26 cellular contexts compared by ENCODE assay signal in the genomic region with DNA sequence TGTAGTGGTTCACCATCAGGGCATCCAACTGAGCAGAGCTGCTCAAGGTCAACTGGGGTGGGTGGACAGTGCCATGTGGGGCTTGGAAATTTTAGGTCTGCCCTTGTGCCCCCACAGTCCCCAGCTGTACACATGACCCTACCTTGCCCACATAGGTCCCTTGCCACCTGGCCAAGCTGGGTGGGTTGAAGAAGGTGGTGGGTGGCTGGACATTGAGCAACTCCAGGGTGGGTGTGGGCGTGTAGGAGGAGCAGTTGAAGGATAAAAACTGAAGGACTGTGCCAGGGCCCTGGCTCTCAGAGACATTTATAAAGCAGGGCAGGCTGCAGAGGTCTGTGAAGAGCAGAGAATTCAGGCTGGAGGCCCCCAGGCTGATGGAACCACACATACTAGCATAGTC. TPM values are rescaled to one million over a fixed set of nuclear protein-coding genes. Genes with fewer than 3 reads are reported as not detected.
"Had no signal": no experiment of that assay in that cellular context is flagged by ENCODE, and none has a peak within 500 bp of the region (broad histone marks: within the 10 kb centered on the region; RNA-seq: fewer than 3 reads in every experiment).

No MANE protein-coding gene starts in this region.

- H3K27ac Mint-ChIP-seq: activated B cell treated with CpG ODN at 0.5 μM for 24 hours; activated CD4-positive, alpha-beta T cell treated with anti-CD3 and anti-CD28 coated beads, Interleukin-2, amount 10 ng/mL, durations not matched to agents 24 days and 14 days; activated CD8-positive, alpha-beta T cell treated with anti-CD3 and anti-CD28 coated beads for 36 hours; activated T-cell treated with anti-CD3 and anti-CD28 coated beads, Interleukin-2, amount 50 U/mL, for 24 hours; activated T-helper 2 cell treated with anti-CD3 and anti-CD28 coated beads, Interferon-gamma antibody, Interleukin-2, Interleukin-4, amounts not matched to agents 10 μg/mL and 5 μg/mL and 100 μg/mL, durations not matched to agents 14 hours and 24 hours and 36 hours; nephron progenitor cell; progenitor cell of endocrine pancreas; stimulated activated naive CD8-positive, alpha-beta T cell treated with anti-CD3 and anti-CD28 coated beads, Interleukin-15, Interleukin-2, amounts not matched to agents 100 ng/mL and 50 ng/mL, for 24 hours had no signal

- H3K27me3 Mint-ChIP-seq: activated B cell treated with CpG ODN at 0.5 μM for 24 hours had no signal

- H3K4me3 ChIP-seq: ascending aorta, gastrocnemius medialis, heart left ventricle, left lung, skin epidermis, transverse colon, uterus had no signal

- H3K27me3 ChIP-seq: ascending aorta, gastrocnemius medialis, heart left ventricle, left lung, transverse colon, uterus had no signal

- ATAC-seq: activated CD8-positive, alpha-beta T cell treated with anti-CD3 and anti-CD28 coated beads for 36 hours; gastrocnemius medialis; heart left ventricle; left lung had no signal

- H3K36me3 ChIP-seq: ascending aorta, gastrocnemius medialis, heart left ventricle, left lung, transverse colon, uterus had no signal

- H3K9me3 ChIP-seq: ascending aorta, gastrocnemius medialis, heart left ventricle, left lung, transverse colon, uterus had no signal

- H3K4me3 Mint-ChIP-seq: activated B cell treated with CpG ODN at 0.5 μM for 24 hours; activated CD4-positive, alpha-beta T cell treated with anti-CD3 and anti-CD28 coated beads, Interleukin-2, amount 10 ng/mL, durations not matched to agents 24 days and 14 days; activated CD8-positive, alpha-beta T cell treated with anti-CD3 and anti-CD28 coated beads for 36 hours; activated T-cell treated with anti-CD3 and anti-CD28 coated beads, Interleukin-2, amount 50 U/mL, for 24 hours; nephron progenitor cell; stimulated activated naive CD8-positive, alpha-beta T cell treated with anti-CD3 and anti-CD28 coated beads, Interleukin-15, Interleukin-2, amounts not matched to agents 100 ng/mL and 50 ng/mL, for 24 hours had no signal

- H3K9me3 Mint-ChIP-seq: activated B cell treated with CpG ODN at 0.5 μM for 24 hours; activated CD4-positive, alpha-beta T cell treated with anti-CD3 and anti-CD28 coated beads, Interleukin-2, amount 10 ng/mL, durations not matched to agents 24 days and 14 days; activated CD8-positive, alpha-beta T cell treated with anti-CD3 and anti-CD28 coated beads for 36 hours; activated T-cell treated with anti-CD3 and anti-CD28 coated beads, Interleukin-2, amount 50 U/mL, for 24 hours; activated T-helper 2 cell treated with anti-CD3 and anti-CD28 coated beads, Interferon-gamma antibody, Interleukin-2, Interleukin-4, amounts not matched to agents 10 μg/mL and 5 μg/mL and 100 μg/mL, durations not matched to agents 14 hours and 24 hours and 36 hours; nephron progenitor cell; stimulated activated naive CD8-positive, alpha-beta T cell treated with anti-CD3 and anti-CD28 coated beads, Interleukin-15, Interleukin-2, amounts not matched to agents 100 ng/mL and 50 ng/mL, for 24 hours had no signal

- DNase-seq: activated B cell treated with CpG ODN at 0.5 μM for 24 hours; activated CD4-positive, alpha-beta T cell treated with anti-CD3 and anti-CD28 coated beads, Interleukin-2, amount 10 ng/mL, durations not matched to agents 24 days and 14 days; activated CD8-positive, alpha-beta T cell treated with anti-CD3 and anti-CD28 coated beads for 36 hours; activated naive CD4-positive, alpha-beta T cell treated with Interleukin-2 at 50 U/mL for 16 hours; activated T-cell treated with anti-CD3 and anti-CD28 coated beads, Interleukin-2, amount 50 U/mL, for 24 hours; cerebellar nuclear complex; cortex of kidney; effector CD4-positive, alpha-beta T cell; nephron progenitor cell; occipital lobe; stimulated activated CD4-positive, alpha-beta T cell treated with anti-CD3 and anti-CD28 coated beads, Interleukin-15, amount 100 ng/mL, for 24 hours; stimulated activated CD4-positive, alpha-beta T cell treated with anti-CD3 and anti-CD28 coated beads, Interleukin-2, amount 100 ng/mL, for 48 hours; T-helper 9 cell; transverse colon; uterus had no signal

- H3K27ac ChIP-seq: gastrocnemius medialis, heart left ventricle, left lung, transverse colon, uterus had no signal

RNA-seq across cellular contexts. Expression of a gene that starts 0.6 kb away (rescaled TPM):
- total RNA-seq: activated B cell treated with CpG ODN at 0.5 μM for 24 hours; activated CD4-positive, alpha-beta T cell treated with anti-CD3 and anti-CD28 coated beads, Interleukin-2, amount 10 ng/mL, durations not matched to agents 24 days and 14 days; activated CD8-positive, alpha-beta T cell treated with anti-CD3 and anti-CD28 coated beads for 36 hours; activated T-helper 2 cell treated with anti-CD3 and anti-CD28 coated beads, Interferon-gamma antibody, Interleukin-2, Interleukin-4, amounts not matched to agents 10 μg/mL and 5 μg/mL and 100 μg/mL, durations not matched to agents 14 hours and 24 hours and 36 hours; ascending aorta; bronchial epithelial cell; gastrocnemius medialis; heart left ventricle; kidney epithelial cell; occipital lobe; progenitor cell of endocrine pancreas; transverse colon had no signal
- polyA plus RNA-seq: heart left ventricle, mammary epithelial cell had no signal

RNA-seq across cellular contexts. Expression of a gene that starts 4.0 kb away (rescaled TPM):
- total RNA-seq: ascending aorta, kidney epithelial cell, progenitor cell of endocrine pancreas had no signal

RNA-seq across cellular contexts. Expression of a gene that starts 57.3 kb away (rescaled TPM):
- total RNA-seq: ascending aorta had no signal
